ENCODE assay signal across 9 cellular contexts in the genomic region with DNA sequence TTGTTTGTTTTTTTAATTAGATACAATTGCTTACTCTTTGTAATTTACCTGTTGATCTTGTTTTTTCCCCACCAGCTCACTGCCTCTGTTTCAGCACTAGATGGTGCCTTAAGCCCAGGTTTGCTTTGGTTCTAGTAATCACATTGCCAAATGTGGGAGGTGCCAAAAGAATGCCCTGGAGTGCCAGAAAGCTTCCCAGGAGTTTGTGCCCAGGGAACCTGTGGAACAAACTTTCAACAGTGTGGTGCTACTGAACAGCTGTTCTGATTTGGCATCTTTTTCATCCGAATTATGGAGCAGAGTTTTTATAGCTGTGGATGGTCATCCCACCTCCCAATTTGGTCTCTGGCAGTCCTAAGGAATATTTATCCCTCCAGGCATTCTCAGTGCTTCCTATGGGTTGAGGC.
DNase-seq lines count a peak whose midpoint lies in the region; ATAC-seq and TF ChIP-seq lines count a peak whose summit lies in the region.
"Had no signal": no experiment of that assay in that cellular context is flagged by ENCODE, and none has a peak within 500 bp of the region (broad histone marks: within the 10 kb centered on the region; RNA-seq: fewer than 3 reads in every experiment).

No MANE protein-coding gene starts in this region.

- no peaks in the 10 kb centered on the region for H4K20me1 ChIP-seq in PC-3 (ENCODE audit: low read length)

- DNase-seq in NCI-H146 (lab: John Stamatoyannopoulos, UW) (peak; percentile 16), NCI-H146 treated with DMSO at 0.1 percent for 48 hours (lab: John Stamatoyannopoulos, UW; ENCODE audit: unreplicated experiment) (no peak), PC-3 (peak; percentile 79), foreskin keratinocyte (peak; percentile 34 to 70), skeletal muscle cell (ENCODE audit: low read depth) (peak; percentile 29)
- DNase-seq in activated naive CD4-positive, alpha-beta T cell treated with anti-CD3 and anti-CD28 coated beads, Interleukin-2, amount 50 U/mL, for 72 hours (ENCODE audit: low spot score in 2 of 2) = no peak

- intact Hi-C loops in PC-3 (cut with micrococcal nuclease) = loop anchor here (2.0 to 5.0 kb wide), 5 partner anchors 179 to 1271 kb away; no protein-coding TSS in a partner anchor

- ATAC-seq in PC-3 = peak; percentile 72
- peak; percentile 87 for ATAC-seq in foreskin keratinocyte
- ATAC-seq in HG03442 (IDR thresholded peaks at IDR 0.05; ENCODE audit: unreplicated experiment) = no peak
- ATAC-seq in HG03196 (IDR thresholded peaks at IDR 0.05; ENCODE audit: unreplicated experiment) = no peak
- ATAC-seq in activated naive CD4-positive, alpha-beta T cell treated with anti-CD3 and anti-CD28 coated beads, Interleukin-2, amount 50 U/mL, for 72 hours = no peak

- H3K4me1 ChIP-seq in PC-3 (ENCODE audit: insufficient read depth, low read length) = peaks cover 8% of the 10 kb centered on the region; the same call in 1 of the 2 replicates
- H3K4me1 ChIP-seq in foreskin keratinocyte = no peaks in the 10 kb centered on the region

- H3K36me3 ChIP-seq in PC-3 (ENCODE audit: low read depth, low read length) = no peaks in the 10 kb centered on the region

- H3K9me2 ChIP-seq in PC-3 (replicated peaks; ENCODE audit: low read length) = no peaks in the 10 kb centered on the region

- no peaks in the 10 kb centered on the region for H3F3A ChIP-seq in PC-3 (ENCODE audit: low read length, unreplicated experiment)

- H3K4me3 ChIP-seq in PC-3 (ENCODE audit: low read length) (no peak overlapping the region), skeletal muscle cell (ENCODE audit: low read depth, low read length) (no peak overlapping the region)

- POLR2A ChIA-PET in PC-3 (lab: Charles Lee; ENCODE audit: unreplicated experiment) = no interaction called here

- H3K9me3 Mint-ChIP-seq in activated naive CD4-positive, alpha-beta T cell treated with anti-CD3 and anti-CD28 coated beads, Interleukin-2, amount 50 U/mL, for 72 hours = peaks cover 0 to 21% of the 10 kb centered on the region in 2 donors

- H3K79me2 ChIP-seq in PC-3 (ENCODE audit: low read length) = no peaks in the 10 kb centered on the region

- no peak overlapping the region for H3K27ac Mint-ChIP-seq in activated naive CD4-positive, alpha-beta T cell treated with anti-CD3 and anti-CD28 coated beads, Interleukin-2, amount 50 U/mL, for 72 hours
- H3K27ac Mint-ChIP-seq: B cell had no signal

- H3K9ac ChIP-seq in PC-3 (ENCODE audit: low read length) = no peak overlapping the region

- CTCF ChIA-PET in PC-3 (lab: Charles Lee) = interaction anchor here (0.6 to 0.8 kb wide), 2 partner anchors 174 to 397 kb away, joined by 3 to 5 read pairs; no protein-coding TSS in a partner anchor

- H3K4me2 ChIP-seq in PC-3 (ENCODE audit: low read length) = peak overlapping the region; percentile 70

- TF ChIP-seq CTCF in PC-3 (conservative IDR thresholded peaks at IDR 0.05; ENCODE audit: low read depth, low read length) (peak; percentile 84), foreskin keratinocyte (conservative IDR thresholded peaks at IDR 0.05) (peak; percentile 74)

- no TSS peak for BruUV-seq in PC-3 (replicated peaks; lab: Mats Ljungman, UMichigan)

- H2AFZ ChIP-seq in PC-3 (ENCODE audit: low read length) = peak overlapping the region; percentile 66

- no peaks in the 10 kb centered on the region for H3K9me3 ChIP-seq in PC-3 (ENCODE audit: low read length)

- H3K27ac ChIP-seq in PC-3 (ENCODE audit: low read length) (peak overlapping the region; percentile 44), foreskin keratinocyte (no peak overlapping the region)

- peaks cover 0 to 7% of the 10 kb centered on the region in 2 donors for H3K36me3 Mint-ChIP-seq in activated naive CD4-positive, alpha-beta T cell treated with anti-CD3 and anti-CD28 coated beads, Interleukin-2, amount 50 U/mL, for 72 hours

- H3K27me3 ChIP-seq in PC-3 (ENCODE audit: low read length) (no peaks in the 10 kb centered on the region), foreskin keratinocyte (no peaks in the 10 kb centered on the region)

Comparison
In these comparisons a context has a peak if more than half of its experiments do, and no peak if none do; other contexts are left out.
1. DNase-seq: peak in NCI-H146 (single experiment), PC-3 (single experiment), foreskin keratinocyte (2 of 2) and skeletal muscle cell (single experiment); none in NCI-H146 treated with DMSO at 0.1 percent for 48 hours (single experiment) and activated naive CD4-positive, alpha-beta T cell treated with anti-CD3 and anti-CD28 coated beads, Interleukin-2, amount 50 U/mL, for 72 hours (0 of 2).
2. ATAC-seq: peak in PC-3 (single experiment) and foreskin keratinocyte (single experiment); none in HG03442 (single experiment), HG03196 (single experiment) and activated naive CD4-positive, alpha-beta T cell treated with anti-CD3 and anti-CD28 coated beads, Interleukin-2, amount 50 U/mL, for 72 hours (0 of 2).